Comparison of ENCODE assay signal across 9 cellular contexts in the genomic region with DNA sequence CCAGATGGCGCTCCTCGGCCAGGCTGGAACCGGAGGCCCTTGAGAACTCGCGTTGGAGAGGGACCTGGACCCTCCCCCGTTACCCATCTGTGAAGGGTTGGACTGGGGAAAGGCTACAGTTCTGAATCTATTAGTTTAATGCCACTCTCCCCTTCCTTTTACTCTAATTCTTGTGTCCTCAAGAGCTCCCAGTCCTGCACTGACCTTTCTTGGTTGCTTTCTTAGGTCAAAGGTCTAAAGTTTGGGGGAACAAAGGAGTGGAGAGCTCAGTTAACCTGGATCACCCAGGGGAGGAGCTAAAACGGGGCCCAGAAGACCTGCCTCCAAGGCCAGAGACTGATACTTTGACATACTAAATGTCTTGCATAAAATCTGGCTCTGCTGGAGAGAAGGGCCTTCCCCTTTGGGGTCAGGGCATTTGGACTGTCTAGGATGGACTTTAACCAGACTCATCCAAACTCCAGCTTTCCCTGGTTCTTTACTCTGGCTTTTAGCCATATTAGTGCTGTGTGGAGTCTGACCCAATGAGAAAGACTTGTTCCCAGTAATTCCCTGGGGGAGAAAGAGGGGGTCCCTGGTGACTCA. TPM values are rescaled to one million over a fixed set of nuclear protein-coding genes. Genes with fewer than 3 reads are reported as not detected.
DNase-seq lines count a peak whose midpoint lies in the region; ATAC-seq, FAIRE-seq and TF ChIP-seq lines count a peak whose summit lies in the region.
"Had no signal": no experiment of that assay in that cellular context is flagged by ENCODE, and none has a peak within 500 bp of the region (broad histone marks: within the 10 kb centered on the region; RNA-seq: fewer than 3 reads in every experiment).

No MANE protein-coding gene starts in this region.

- peak overlapping the region; percentile 96 for H3K27ac Mint-ChIP-seq in T-helper 1 cell treated with Interleukin-12 subunit alpha and Interleukin-12 subunit beta and Interleukin-4 antibody, amounts not matched to agents 30 μg/mL and 1 μg/mL, for 36 hours
- H3K27ac Mint-ChIP-seq in activated CD8-positive, alpha-beta T cell treated with anti-CD3 and anti-CD28 coated beads, Interleukin-2, amount 10 ng/mL, durations not matched to agents 7 days and 5 days = peak overlapping the region; percentile 99

- peak in 2 of 3 experiments; percentile 94 to 96 for TF ChIP-seq CTCF in keratinocyte (optimal IDR thresholded peaks at IDR 0.05 in 1 of 3, IDR thresholded peaks at IDR 0.05 in 1 of 3, conservative IDR thresholded peaks at IDR 0.05 in 1 of 3; ENCODE audit: extremely low read depth in 1 of 3, insufficient read depth in 2 of 3, low read length in 3 of 3)
- TF ChIP-seq CTCF in stomach (IDR thresholded peaks at IDR 0.05) = peak in 1 of 7 experiments; percentile 95
- no peak for TF ChIP-seq CTCF in GM20000 (IDR thresholded peaks at IDR 0.05; ENCODE audit: extremely low read depth, missing control alignments)

- CTCF ChIA-PET in activated CD8-positive, alpha-beta T cell treated with anti-CD3 and anti-CD28 coated beads, Interleukin-2, amount 10 ng/mL, durations not matched to agents 7 days and 5 days (lab: Charles Lee) = interaction anchor here (0.7 to 13.5 kb wide), 38 partner anchors 9 to 264 kb away, joined by 3 to 378 read pairs (median 6); partner anchors contain the start of genes CD4, CDCA3, COPS7A and GPR162

- H3K36me3 Mint-ChIP-seq in T-helper 1 cell treated with Interleukin-12 subunit alpha and Interleukin-12 subunit beta and Interleukin-4 antibody, amounts not matched to agents 30 μg/mL and 1 μg/mL, for 36 hours (ENCODE audit: low read depth) = peaks cover 17% of the 10 kb centered on the region
- peaks cover 23% of the 10 kb centered on the region for H3K36me3 Mint-ChIP-seq in activated CD8-positive, alpha-beta T cell treated with anti-CD3 and anti-CD28 coated beads, Interleukin-2, amount 10 ng/mL, durations not matched to agents 7 days and 5 days (ENCODE audit: low read depth)

- POLR2A ChIA-PET in activated CD8-positive, alpha-beta T cell treated with anti-CD3 and anti-CD28 coated beads, Interleukin-2, amount 10 ng/mL, durations not matched to agents 7 days and 5 days (lab: Charles Lee) = interaction anchor here (0.9 to 3.7 kb wide), 15 partner anchors 13 to 190 kb away, joined by 3 to 66 read pairs (median 9); partner anchors contain the start of genes C12orf57, CDCA3, COPS7A and GPR162

- H3K9me3 ChIP-seq in keratinocyte (ENCODE audit: control insufficient read depth, low read depth, low read length) = no peaks in the 10 kb centered on the region
- H3K9me3 ChIP-seq in stomach = no peaks in the 10 kb centered on the region
- H3K9me3 ChIP-seq: HAP-1 had no signal

- H4K20me1 ChIP-seq in keratinocyte (ENCODE audit: control insufficient read depth, extremely low read depth, insufficient read depth, low read length) = peaks cover 2% of the 10 kb centered on the region

- H3K9ac ChIP-seq in keratinocyte (ENCODE audit: control insufficient read depth, extremely low read depth, insufficient read depth, low read length) = no peak overlapping the region

- H3K4me3 ChIP-seq in keratinocyte (ENCODE audit: control insufficient read depth in 2 of 3, extremely low read depth in 1 of 3, insufficient read depth in 2 of 3, low read depth in 1 of 3, low read length in 3 of 3) = no peak overlapping the region
- H3K4me3 ChIP-seq in stomach = peak overlapping the region in 3 of 4 donors; percentile 84 to 98 (median 87)

- H3K9me1 ChIP-seq in keratinocyte (ENCODE audit: control insufficient read depth, extremely low read depth, insufficient read depth, low read length) = no peaks in the 10 kb centered on the region

- H3K27ac ChIP-seq in keratinocyte (ENCODE audit: control insufficient read depth, insufficient read depth, low read length) (no peak overlapping the region), stomach (peak overlapping the region; percentile 96 to 100 (median 98))

- H3K27me3 Mint-ChIP-seq in T-helper 1 cell treated with Interleukin-12 subunit alpha and Interleukin-12 subunit beta and Interleukin-4 antibody, amounts not matched to agents 30 μg/mL and 1 μg/mL, for 36 hours (ENCODE audit: low read depth) = no peaks in the 10 kb centered on the region
- H3K27me3 Mint-ChIP-seq in activated CD8-positive, alpha-beta T cell treated with anti-CD3 and anti-CD28 coated beads, Interleukin-2, amount 10 ng/mL, durations not matched to agents 7 days and 5 days (ENCODE audit: low read depth) = peaks cover 4% of the 10 kb centered on the region

- peaks cover 36% of the 10 kb centered on the region for H3K4me1 Mint-ChIP-seq in T-helper 1 cell treated with Interleukin-12 subunit alpha and Interleukin-12 subunit beta and Interleukin-4 antibody, amounts not matched to agents 30 μg/mL and 1 μg/mL, for 36 hours (ENCODE audit: low read depth)
- H3K4me1 Mint-ChIP-seq in activated CD8-positive, alpha-beta T cell treated with anti-CD3 and anti-CD28 coated beads, Interleukin-2, amount 10 ng/mL, durations not matched to agents 7 days and 5 days (ENCODE audit: low read depth) = peaks cover 35% of the 10 kb centered on the region

- TF ChIP-seq POLR2A in stomach (IDR thresholded peaks at IDR 0.05) = no peak

- H3K36me3 ChIP-seq in keratinocyte (ENCODE audit: control insufficient read depth in 2 of 2, extremely low read depth in 1 of 2, insufficient read depth in 2 of 2, low read length in 2 of 2) (peaks cover 14 to 28% of the 10 kb centered on the region in 2 experiments), stomach (peaks cover 29 to 32% (median 31%) of the 10 kb centered on the region in 4 donors)

- no peaks in the 10 kb centered on the region for H3K27me3 ChIP-seq in keratinocyte (ENCODE audit: control insufficient read depth, extremely low read depth, insufficient read depth, low read length)
- H3K27me3 ChIP-seq in stomach = no peaks in the 10 kb centered on the region

- no peak for TF ChIP-seq EP300 in stomach (IDR thresholded peaks at IDR 0.05)

- H2AFZ ChIP-seq in keratinocyte (ENCODE audit: control insufficient read depth, low read length) = no peak overlapping the region

- ATAC-seq in activated CD8-positive, alpha-beta T cell treated with anti-CD3 and anti-CD28 coated beads, Interleukin-2, amount 10 ng/mL, durations not matched to agents 7 days and 5 days = no peak
- ATAC-seq in HG03280 (IDR thresholded peaks at IDR 0.05; ENCODE audit: unreplicated experiment) = no peak

- H3K4me1 ChIP-seq in keratinocyte (ENCODE audit: control insufficient read depth, extremely low read depth, insufficient read depth, low read length) = peaks cover 25% of the 10 kb centered on the region
- peaks cover 8 to 41% (median 29%) of the 10 kb centered on the region in 4 donors for H3K4me1 ChIP-seq in stomach

- 0 to 2% (median 1%) methylated on average over 5 to 7 of the region's 7 CpGs for WGBS in stomach, 5 donors

- DNase-seq in T-helper 1 cell (no peak), keratinocyte (ENCODE audit: low read depth, low spot score) (no peak), stomach (no peak), GM20000 (ENCODE audit: low spot score) (no peak)
- DNase-seq in activated CD8-positive, alpha-beta T cell treated with anti-CD3 and anti-CD28 coated beads, Interleukin-2, amount 10 ng/mL, durations not matched to agents 7 days and 5 days = no peak
- DNase-seq in stimulated activated CD4-positive, alpha-beta T cell treated with anti-CD3 and anti-CD28 coated beads, Interleukin-4, amount 100 ng/mL, for 1 hour = no peak

- peaks cover 30% of the 10 kb centered on the region for H3K79me2 ChIP-seq in keratinocyte (ENCODE audit: control insufficient read depth, insufficient read depth, low read length)

- dilution Hi-C loops in keratinocyte (cut with MboI; ENCODE audit: extremely low pct_ligation_motif_present, low sequenced_read_pairs) = no loop called here

- no peaks in the 10 kb centered on the region for H3K9me3 Mint-ChIP-seq in T-helper 1 cell treated with Interleukin-12 subunit alpha and Interleukin-12 subunit beta and Interleukin-4 antibody, amounts not matched to agents 30 μg/mL and 1 μg/mL, for 36 hours
- H3K9me3 Mint-ChIP-seq in activated CD8-positive, alpha-beta T cell treated with anti-CD3 and anti-CD28 coated beads, Interleukin-2, amount 10 ng/mL, durations not matched to agents 7 days and 5 days (ENCODE audit: insufficient read depth) = no peaks in the 10 kb centered on the region

- FAIRE-seq in keratinocyte (lab: Jason Lieb, UNC) = no peak

- no peak overlapping the region for H3K4me2 ChIP-seq in keratinocyte (ENCODE audit: control insufficient read depth, extremely low read depth, insufficient read depth, low read depth, low read length)

- peak overlapping the region; percentile 93 for H3K4me3 Mint-ChIP-seq in T-helper 1 cell treated with Interleukin-12 subunit alpha and Interleukin-12 subunit beta and Interleukin-4 antibody, amounts not matched to agents 30 μg/mL and 1 μg/mL, for 36 hours
- peak overlapping the region; percentile 91 for H3K4me3 Mint-ChIP-seq in activated CD8-positive, alpha-beta T cell treated with anti-CD3 and anti-CD28 coated beads, Interleukin-2, amount 10 ng/mL, durations not matched to agents 7 days and 5 days

- intact Hi-C loops in stomach (cut with DNase I; ENCODE audit: low total_unique reads) = no loop called here

RNA-seq across cellular contexts. Expression of gene MLF2, which starts 0.9 kb away (rescaled TPM):
- total RNA-seq in activated CD8-positive, alpha-beta T cell treated with anti-CD3 and anti-CD28 coated beads, Interleukin-2, amount 10 ng/mL, durations not matched to agents 7 days and 5 days = 100 to 1,000 TPM; 109 to 113 TPM
- 317 to 364 TPM (median 335 TPM) in 3 replicates for polyA plus RNA-seq in keratinocyte
- 126 TPM for polyA plus RNA-seq in keratinocyte (2011; ENCODE audit: low read depth)
- 318 and 362 TPM in 2 replicates for polyA plus RNA-seq in keratinocyte (2011; cell fraction: cytosol; rRNA removed)
- 243 and 262 TPM in 2 replicates for polyA plus RNA-seq in keratinocyte (2011; cell fraction: nucleus; rRNA removed)
- 227 and 246 TPM in 2 replicates for polyA plus RNA-seq in keratinocyte (2012; ENCODE audit: low replicate concordance)
- polyA minus RNA-seq in keratinocyte = 307 to 390 TPM (median 320 TPM) in 3 replicates
- 244 TPM for polyA minus RNA-seq in keratinocyte (2011; cell fraction: cytosol; rRNA and poly(A)+ RNA removed)
- polyA minus RNA-seq in keratinocyte (2011; cell fraction: nucleus; rRNA and poly(A)+ RNA removed) = 82.0 and 93.5 TPM in 2 replicates
- 100 to 1,000 TPM in 4 of 5 donors, 1 to 10 TPM in 1; 9.3 to 296 (median 128) TPM for total RNA-seq in stomach
- 100 to 1,000 TPM; 168 to 183 (median 180) TPM for polyA plus RNA-seq in stomach

RNA-seq across cellular contexts. Expression of gene PTMS, which starts 12.3 kb away (rescaled TPM):
- 10 to 100 TPM; 42.9 to 47.4 TPM for total RNA-seq in activated CD8-positive, alpha-beta T cell treated with anti-CD3 and anti-CD28 coated beads, Interleukin-2, amount 10 ng/mL, durations not matched to agents 7 days and 5 days
- polyA plus RNA-seq in keratinocyte = 80.6 to 140 TPM (median 119 TPM) in 3 replicates
- polyA plus RNA-seq in keratinocyte (2011; ENCODE audit: low read depth) = 25.3 TPM
- polyA plus RNA-seq in keratinocyte (2011; cell fraction: cytosol; rRNA removed) = 69.1 and 164 TPM in 2 replicates
- polyA plus RNA-seq in keratinocyte (2011; cell fraction: nucleus; rRNA removed) = 56.0 and 59.5 TPM in 2 replicates
- 90.0 and 261 TPM in 2 replicates for polyA plus RNA-seq in keratinocyte (2012; ENCODE audit: low replicate concordance)
- 35.3 to 395 TPM (median 52.5 TPM) in 3 replicates for polyA minus RNA-seq in keratinocyte
- 59.5 TPM for polyA minus RNA-seq in keratinocyte (2011; cell fraction: cytosol; rRNA and poly(A)+ RNA removed)
- 14.2 and 18.3 TPM in 2 replicates for polyA minus RNA-seq in keratinocyte (2011; cell fraction: nucleus; rRNA and poly(A)+ RNA removed)
- 100 to 1,000 TPM in 1 of 5 donors, 10 to 100 TPM in 4; 22.8 to 261 (median 78.2) TPM for total RNA-seq in stomach
- polyA plus RNA-seq in stomach = 100 to 1,000 TPM; 228 to 363 (median 307) TPM

RNA-seq across cellular contexts. Expression of gene LAG3, which starts 18.5 kb away (rescaled TPM):
- total RNA-seq in activated CD8-positive, alpha-beta T cell treated with anti-CD3 and anti-CD28 coated beads, Interleukin-2, amount 10 ng/mL, durations not matched to agents 7 days and 5 days = 10 to 100 TPM; 43.0 to 45.2 TPM
- polyA plus RNA-seq in keratinocyte (0.09 to 0.14 TPM (median 0.09 TPM) in 3 replicates), stomach (1 to 10 TPM in 2 of 3 donors, under 1 TPM in 1; 0.25 to 1.4 (median 1.2) TPM)
- polyA plus RNA-seq in keratinocyte (2011; ENCODE audit: low read depth) = not detected
- polyA plus RNA-seq in keratinocyte (2011; cell fraction: cytosol; rRNA removed) = not detected in 2 replicates
- 0.27 and 0.40 TPM in 2 replicates for polyA plus RNA-seq in keratinocyte (2011; cell fraction: nucleus; rRNA removed)
- 0.23 and 0.97 TPM in 2 replicates for polyA plus RNA-seq in keratinocyte (2012; ENCODE audit: low replicate concordance)
- not detected in 3 replicates for polyA minus RNA-seq in keratinocyte
- not detected for polyA minus RNA-seq in keratinocyte (2011; cell fraction: cytosol; rRNA and poly(A)+ RNA removed)
- not detected in 2 replicates for polyA minus RNA-seq in keratinocyte (2011; cell fraction: nucleus; rRNA and poly(A)+ RNA removed)
- 1 to 10 TPM in 2 of 5 donors, not detected in 3; 2.2 to 2.3 TPM for total RNA-seq in stomach

RNA-seq across cellular contexts. Expression of gene COPS7A, which starts 30.0 kb away (rescaled TPM):
- 10 to 100 TPM; 26.9 to 29.7 TPM for total RNA-seq in activated CD8-positive, alpha-beta T cell treated with anti-CD3 and anti-CD28 coated beads, Interleukin-2, amount 10 ng/mL, durations not matched to agents 7 days and 5 days
- 85.4 to 116 TPM (median 85.5 TPM) in 3 replicates for polyA plus RNA-seq in keratinocyte
- 17.5 TPM for polyA plus RNA-seq in keratinocyte (2011; ENCODE audit: low read depth)
- 109 and 111 TPM in 2 replicates for polyA plus RNA-seq in keratinocyte (2011; cell fraction: cytosol; rRNA removed)
- polyA plus RNA-seq in keratinocyte (2011; cell fraction: nucleus; rRNA removed) = 118 and 136 TPM in 2 replicates
- polyA plus RNA-seq in keratinocyte (2012; ENCODE audit: low replicate concordance) = 53.8 and 57.8 TPM in 2 replicates
- polyA minus RNA-seq in keratinocyte = 43.5 to 64.7 TPM (median 59.1 TPM) in 3 replicates
- 47.6 TPM for polyA minus RNA-seq in keratinocyte (2011; cell fraction: cytosol; rRNA and poly(A)+ RNA removed)
- polyA minus RNA-seq in keratinocyte (2011; cell fraction: nucleus; rRNA and poly(A)+ RNA removed) = 18.1 and 19.5 TPM in 2 replicates
- 10 to 100 TPM in 4 of 5 donors, 1 to 10 TPM in 1; 5.8 to 50.0 (median 25.7) TPM for total RNA-seq in stomach
- polyA plus RNA-seq in stomach = 10 to 100 TPM; 45.2 to 54.2 (median 51.6) TPM

RNA-seq across cellular contexts. Expression of gene CD4, which starts 35.5 kb away (rescaled TPM):
- total RNA-seq in activated CD8-positive, alpha-beta T cell treated with anti-CD3 and anti-CD28 coated beads, Interleukin-2, amount 10 ng/mL, durations not matched to agents 7 days and 5 days = 1 to 10 TPM in 1 of 2 experiments, under 1 TPM in 1; 0.90 to 1.6 TPM
- polyA plus RNA-seq in keratinocyte (0.01 to 0.05 TPM in 2 of 3 replicates, not detected in the other), stomach (1 to 10 TPM; 2.0 to 7.3 (median 3.9) TPM)
- polyA plus RNA-seq in keratinocyte (2011; ENCODE audit: low read depth) = not detected
- not detected in 2 replicates for polyA plus RNA-seq in keratinocyte (2011; cell fraction: cytosol; rRNA removed)
- not detected in 2 replicates for polyA plus RNA-seq in keratinocyte (2011; cell fraction: nucleus; rRNA removed)
- not detected in 2 replicates for polyA plus RNA-seq in keratinocyte (2012; ENCODE audit: low replicate concordance)
- polyA minus RNA-seq in keratinocyte = 0.23 TPM in 1 of 3 replicates, not detected in the others
- not detected for polyA minus RNA-seq in keratinocyte (2011; cell fraction: cytosol; rRNA and poly(A)+ RNA removed)
- polyA minus RNA-seq in keratinocyte (2011; cell fraction: nucleus; rRNA and poly(A)+ RNA removed) = not detected in 2 replicates
- 10 to 100 TPM in 1 of 5 donors, 1 to 10 TPM in 2, not detected in 2; 7.2 to 25.9 (median 9.7) TPM for total RNA-seq in stomach

Comparison
In these comparisons a context has a peak if more than half of its experiments do, and no peak if none do; other contexts are left out.
1. H3K4me3 ChIP-seq: peak in stomach (3 of 4); none in keratinocyte (0 of 3).
2. RNA of gene LAG3, which starts 18.5 kb away (total RNA-seq): 43.0 to 45.2 TPM in activated CD8-positive, alpha-beta T cell treated with anti-CD3 and anti-CD28 coated beads, Interleukin-2, amount 10 ng/mL, durations not matched to agents 7 days and 5 days; 2.2 to 2.3 TPM in stomach; every median in the first group is over 10 times any median in the second.